7 cellular contexts compared by ENCODE assay signal in the genomic region with DNA sequence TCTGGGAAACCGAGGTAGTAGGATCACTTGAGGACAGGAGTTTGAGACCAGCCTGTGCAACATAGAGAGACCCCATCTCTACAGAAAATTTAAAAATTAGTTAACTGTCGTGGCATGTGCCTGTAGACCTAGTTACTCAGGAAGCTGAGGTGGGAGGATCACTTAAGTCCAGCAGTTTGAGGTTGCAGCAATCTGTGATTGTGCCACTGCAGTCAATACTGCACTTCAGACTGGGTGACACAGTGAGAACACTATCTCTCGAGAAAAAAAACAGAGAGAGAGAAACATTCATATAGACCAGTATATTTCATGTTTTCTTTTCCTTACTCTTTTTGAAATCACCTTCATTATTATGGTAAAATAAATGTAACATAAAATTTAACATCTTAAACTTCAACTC.
"Had no signal": no experiment of that assay in that cellular context is flagged by ENCODE, and none has a peak within 500 bp of the region (broad histone marks: within the 10 kb centered on the region; RNA-seq: fewer than 3 reads in every experiment).

No MANE protein-coding gene starts in this region.

- H3K27ac ChIP-seq: HL-60 had no signal

- H3K27ac Mint-ChIP-seq: GM23338, H9 had no signal

- DNase-seq: H9, HCEC 1CT, IMR-90, KG1 had no signal

- ATAC-seq: GM23338, K562 had no signal

- H3K4me3 ChIP-seq: GM23338, K562 had no signal
